ENCODE assay signal across 14 cellular contexts in genomic region chr20:10708342-10709185, GRCh38. TPM values are rescaled to one million over a fixed set of nuclear protein-coding genes. Genes with fewer than 3 reads are reported as not detected.
A peak's percentile ranks its signal among the peaks of the same experiment; 100 is the strongest.
DNase-seq lines count a peak whose midpoint lies in the region; ATAC-seq, FAIRE-seq and TF ChIP-seq lines count a peak whose summit lies in the region.
"Had no signal": no experiment of that assay in that cellular context is flagged by ENCODE, and none has a peak within 500 bp of the region (broad histone marks: within the 10 kb centered on the region; RNA-seq: fewer than 3 reads in every experiment).

No MANE protein-coding gene starts in this region.

- POLR2A ChIA-PET in IMR-90 (lab: Charles Lee; ENCODE audit: unreplicated experiment), result no interaction called here

- H2AK9ac ChIP-seq in IMR-90 (replicated peaks; ENCODE audit: low read depth, low read length, poor library complexity), result no peak overlapping the region

- peak overlapping the region; percentile 78 for H3K4ac ChIP-seq in IMR-90 (ENCODE audit: low read depth, low read length)

- CTCF ChIA-PET in IMR-90 (lab: Yijun Ruan, JAX), result no interaction called here
- CTCF ChIA-PET in activated CD8-positive, alpha-beta memory T cell treated with anti-CD3 and anti-CD28 coated beads, Interleukin-2, amount 10 ng/mL, durations not matched to agents 7 days and 5 days (lab: Charles Lee), result no interaction called here

- no peaks in the 10 kb centered on the region for H3K4me1 Mint-ChIP-seq in activated CD8-positive, alpha-beta memory T cell treated with anti-CD3 and anti-CD28 coated beads, Interleukin-2, amount 10 ng/mL, durations not matched to agents 7 days and 5 days
- H3K4me1 Mint-ChIP-seq in glutamatergic neuron (ENCODE audit: low read depth, unreplicated experiment), result peaks cover 10% of the 10 kb centered on the region
- H3K4me1 Mint-ChIP-seq: activated naive CD8-positive, alpha-beta T cell treated with anti-CD3 and anti-CD28 coated beads for 36 hours had no signal

- H4K5ac ChIP-seq in IMR-90 (ENCODE audit: low read depth, low read length), result peak overlapping the region; percentile 79

- H3K27me3 ChIP-seq in ACC112 (ENCODE audit: insufficient read depth, low read length) (no peaks in the 10 kb centered on the region), IMR-90 (ENCODE audit: control insufficient read depth, insufficient read depth, low read length) (no peaks in the 10 kb centered on the region), colonic mucosa (no peaks in the 10 kb centered on the region), left lung (no peaks in the 10 kb centered on the region)

- intact Hi-C loops in IMR-90 (cut with micrococcal nuclease), result no loop called here
- intact Hi-C loops in colonic mucosa (cut with DNase I), result loop anchor here (10.0 kb wide), 1 partner anchor 146 kb away; no protein-coding TSS in a partner anchor
- intact Hi-C loops in left lung (cut with DNase I), result no loop called here

- DNase-seq in IMR-90 (peak; percentile 85), colonic mucosa (no peak), left lung (no peak), GM19239 (ENCODE audit: insufficient read length, low spot score) (no peak), glutamatergic neuron (no peak)
- no peak for DNase-seq in activated CD8-positive, alpha-beta memory T cell treated with anti-CD3 and anti-CD28 coated beads, Interleukin-2, amount 10 ng/mL, durations not matched to agents 7 days and 5 days
- DNase-seq: activated CD4-positive, alpha-beta memory T cell treated with anti-CD3 and anti-CD28 coated beads for 36 hours; activated naive CD8-positive, alpha-beta T cell treated with anti-CD3 and anti-CD28 coated beads for 36 hours; left ventricle myocardium inferior; NCI-H774; psoas muscle had no signal

- H3K4me2 ChIP-seq in IMR-90 (ENCODE audit: low read depth, low read length), result peak overlapping the region; percentile 52

- H3K18ac ChIP-seq in IMR-90 (ENCODE audit: low read depth, low read length), result peak overlapping the region; percentile 90

- H3K9me3 ChIP-seq in IMR-90 (ENCODE audit: control insufficient read depth, insufficient read depth, low read length) (no peaks in the 10 kb centered on the region), colonic mucosa (no peaks in the 10 kb centered on the region), left lung (no peaks in the 10 kb centered on the region)
- H3K9me3 ChIP-seq: left ventricle myocardium inferior, psoas muscle had no signal

- H3K27ac Mint-ChIP-seq in activated CD8-positive, alpha-beta memory T cell treated with anti-CD3 and anti-CD28 coated beads, Interleukin-2, amount 10 ng/mL, durations not matched to agents 7 days and 5 days, result no peak overlapping the region
- no peak overlapping the region for H3K27ac Mint-ChIP-seq in glutamatergic neuron (ENCODE audit: unreplicated experiment)
- H3K27ac Mint-ChIP-seq: activated CD4-positive, alpha-beta memory T cell treated with anti-CD3 and anti-CD28 coated beads for 36 hours; activated naive CD8-positive, alpha-beta T cell treated with anti-CD3 and anti-CD28 coated beads for 36 hours had no signal

- FAIRE-seq in GM19239 (lab: Jason Lieb, UNC), result no peak

- no peaks in the 10 kb centered on the region for H3K36me3 Mint-ChIP-seq in activated CD8-positive, alpha-beta memory T cell treated with anti-CD3 and anti-CD28 coated beads, Interleukin-2, amount 10 ng/mL, durations not matched to agents 7 days and 5 days
- no peaks in the 10 kb centered on the region for H3K36me3 Mint-ChIP-seq in glutamatergic neuron (ENCODE audit: unreplicated experiment)
- H3K36me3 Mint-ChIP-seq: activated CD4-positive, alpha-beta memory T cell treated with anti-CD3 and anti-CD28 coated beads for 36 hours had no signal

- H2AFZ ChIP-seq in ACC112 (ENCODE audit: low read length, unreplicated experiment) (no peak overlapping the region), IMR-90 (replicated peaks; ENCODE audit: low read length, poor library complexity) (no peak overlapping the region)

- no peaks in the 10 kb centered on the region for H3K9me3 Mint-ChIP-seq in activated CD8-positive, alpha-beta memory T cell treated with anti-CD3 and anti-CD28 coated beads, Interleukin-2, amount 10 ng/mL, durations not matched to agents 7 days and 5 days (ENCODE audit: low read depth)
- no peaks in the 10 kb centered on the region for H3K9me3 Mint-ChIP-seq in glutamatergic neuron (ENCODE audit: unreplicated experiment)
- H3K9me3 Mint-ChIP-seq: activated naive CD8-positive, alpha-beta T cell treated with anti-CD3 and anti-CD28 coated beads for 36 hours had no signal

- H3K27me3 Mint-ChIP-seq in activated CD8-positive, alpha-beta memory T cell treated with anti-CD3 and anti-CD28 coated beads, Interleukin-2, amount 10 ng/mL, durations not matched to agents 7 days and 5 days, result peaks cover 5% of the 10 kb centered on the region
- H3K27me3 Mint-ChIP-seq in glutamatergic neuron (ENCODE audit: unreplicated experiment), result no peaks in the 10 kb centered on the region

- no peak for TF ChIP-seq CTCF in IMR-90 (conservative IDR thresholded peaks at IDR 0.05; ENCODE audit: low read depth, low read length)
- TF ChIP-seq CTCF in colonic mucosa (IDR thresholded peaks at IDR 0.05), result no peak
- no peak for TF ChIP-seq CTCF in left lung (IDR thresholded peaks at IDR 0.05)
- TF ChIP-seq CTCF in glutamatergic neuron (IDR thresholded peaks at IDR 0.05; ENCODE audit: partially characterized antibody, unreplicated experiment), result no peak

- H3K36me3 ChIP-seq in ACC112 (ENCODE audit: insufficient read depth, low read length), result no peaks in the 10 kb centered on the region
- H3K36me3 ChIP-seq in IMR-90 (ENCODE audit: control insufficient read depth, insufficient read depth, low read length), result no peaks in the 10 kb centered on the region
- no peaks in the 10 kb centered on the region for H3K36me3 ChIP-seq in colonic mucosa
- H3K36me3 ChIP-seq in left lung, result no peaks in the 10 kb centered on the region
- H3K36me3 ChIP-seq: left ventricle myocardium inferior had no signal

- H3K4me1 ChIP-seq in ACC112 (ENCODE audit: control insufficient read depth, insufficient read depth, low read length, unreplicated experiment) (peaks cover 20% of the 10 kb centered on the region), IMR-90 (ENCODE audit: control insufficient read depth, insufficient read depth, low read length) (peaks cover 10% of the 10 kb centered on the region), colonic mucosa (no peaks in the 10 kb centered on the region), left lung (peaks cover 0 to 4% of the 10 kb centered on the region in 2 donors)
- H3K4me1 ChIP-seq: left ventricle myocardium inferior, psoas muscle had no signal

- no peak overlapping the region for H3K23ac ChIP-seq in IMR-90 (ENCODE audit: low read depth, low read length)

- H3K4me3 ChIP-seq in ACC112 (ENCODE audit: low read depth, low read length) (no peak overlapping the region), IMR-90 (ENCODE audit: insufficient read depth, low read depth, low read length) (no peak overlapping the region), colonic mucosa (no peak overlapping the region), left lung (no peak overlapping the region)
- H3K4me3 ChIP-seq: left ventricle myocardium inferior, psoas muscle had no signal

- ATAC-seq in IMR-90 (ENCODE audit: low read depth), result peak; percentile 94
- ATAC-seq in left lung, result peak; percentile 25
- ATAC-seq in activated CD8-positive, alpha-beta memory T cell treated with anti-CD3 and anti-CD28 coated beads, Interleukin-2, amount 10 ng/mL, durations not matched to agents 7 days and 5 days, result no peak
- ATAC-seq in HG03045 (IDR thresholded peaks at IDR 0.05; ENCODE audit: unreplicated experiment), result no peak
- ATAC-seq: HCT116, psoas muscle had no signal

- peaks cover 15% of the 10 kb centered on the region for H3K9me1 ChIP-seq in IMR-90 (ENCODE audit: insufficient read depth, low read length)

- dilution Hi-C loops in IMR-90 (cut with HindIII; ENCODE audit: low sequenced_read_pairs, unreplicated experiment), result no loop called here

- peak overlapping the region; percentile 66 for H2AK5ac ChIP-seq in IMR-90 (ENCODE audit: low read depth, low read length)

- peak overlapping the region; percentile 84; the same call in 1 of the 2 replicates for H3K14ac ChIP-seq in IMR-90 (replicated peaks; ENCODE audit: low read depth, low read length)

- peak overlapping the region; percentile 82 for H2BK120ac ChIP-seq in IMR-90 (ENCODE audit: low read depth, low read length)

- WGBS in IMR-90 (ENCODE audit: extremely low coverage in 2 of 2, insufficient read length in 1 of 2), 2 experiments, result no CpG with 5 or more reads among the region's 7 CpGs

- H4K8ac ChIP-seq in IMR-90 (ENCODE audit: low read depth in 2 of 2, low read length in 2 of 2), result peak overlapping the region; percentile 9 to 74; a peak in 2 of 4 replicates

- TF ChIP-seq RAD21 in IMR-90 (IDR thresholded peaks at IDR 0.05; ENCODE audit: low read length), result no peak

- in situ Hi-C loops in IMR-90 (cut with MboI; ENCODE audit: low sequenced_read_pairs), result no loop called here

- peak overlapping the region; percentile 71 for H2BK5ac ChIP-seq in IMR-90 (ENCODE audit: low read depth, low read length, poor library complexity, severe bottlenecking)

- H4K20me1 ChIP-seq in IMR-90 (ENCODE audit: insufficient read depth, low read length), result no peaks in the 10 kb centered on the region

- H3K9ac ChIP-seq in IMR-90 (ENCODE audit: low read depth, low read length), result no peak overlapping the region
- peak overlapping the region in 1 of 2 donors; percentile 63 for H3K9ac ChIP-seq in colonic mucosa (ENCODE audit: low read depth in 2 of 2, low read length in 2 of 2)

- H3K79me2 ChIP-seq in ACC112 (ENCODE audit: control insufficient read depth, insufficient read depth, low read length, unreplicated experiment), result no peaks in the 10 kb centered on the region

- no peaks in the 10 kb centered on the region for H3K79me1 ChIP-seq in IMR-90 (ENCODE audit: low read depth in 1 of 2, low read length in 2 of 2)

- H2BK20ac ChIP-seq in IMR-90 (ENCODE audit: low read depth, low read length), result peak overlapping the region; percentile 80

- H3K27ac ChIP-seq in ACC112 (ENCODE audit: low read depth, low read length), result peak overlapping the region; percentile 68
- peak overlapping the region; percentile 67; the same call in 1 of the 2 replicates for H3K27ac ChIP-seq in IMR-90 (ENCODE audit: insufficient read depth, low read length)
- H3K27ac ChIP-seq in colonic mucosa, result peak overlapping the region; percentile 59
- H3K27ac ChIP-seq in left lung, result no peak overlapping the region
- H3K27ac ChIP-seq: left ventricle myocardium inferior, psoas muscle had no signal

- no peak overlapping the region for H3K4me3 Mint-ChIP-seq in activated CD8-positive, alpha-beta memory T cell treated with anti-CD3 and anti-CD28 coated beads, Interleukin-2, amount 10 ng/mL, durations not matched to agents 7 days and 5 days
- no peak overlapping the region for H3K4me3 Mint-ChIP-seq in glutamatergic neuron (ENCODE audit: unreplicated experiment)
- H3K4me3 Mint-ChIP-seq: activated CD4-positive, alpha-beta memory T cell treated with anti-CD3 and anti-CD28 coated beads for 36 hours; activated naive CD8-positive, alpha-beta T cell treated with anti-CD3 and anti-CD28 coated beads for 36 hours had no signal

- BruUV-seq in IMR-90 (replicated peaks; lab: Mats Ljungman, UMichigan), result no TSS peak

- no peak overlapping the region for H3K56ac ChIP-seq in IMR-90 (ENCODE audit: extremely low read depth, insufficient read depth, low read length)

- H2BK15ac ChIP-seq in IMR-90 (ENCODE audit: low read depth, low read length), result peak overlapping the region; percentile 51; the same call in 1 of the 3 replicates

- peak overlapping the region; percentile 24; the same call in 1 of the 2 replicates for H4K91ac ChIP-seq in IMR-90 (ENCODE audit: insufficient read depth, low read depth, low read length)

- TF ChIP-seq POLR2A in IMR-90 (IDR thresholded peaks at IDR 0.05; ENCODE audit: low read depth, low read length), result no peak

RNA-seq across cellular contexts. Expression of gene JAG1, which starts 34.8 kb away (rescaled TPM):
- total RNA-seq in IMR-90 (2012; rRNA removed) (19.4 and 22.6 TPM in 2 replicates), colonic mucosa (100 to 1,000 TPM in 1 of 2 donors, 10 to 100 TPM in 1; 66.5 to 102 TPM), left lung (10 to 100 TPM; 31.2 to 65.0 TPM), glutamatergic neuron (ENCODE audit: unreplicated experiment) (11.4 TPM)
- 9.4 and 10.2 TPM in 2 replicates for polyA plus RNA-seq in IMR-90 (2012; rRNA removed)
- 6.4 and 9.4 TPM in 2 replicates for polyA plus RNA-seq in IMR-90 (2012; cell fraction: cytosol; rRNA removed)
- 32.3 and 70.8 TPM in 2 replicates for polyA plus RNA-seq in IMR-90 (2012; cell fraction: nucleus; rRNA removed; ENCODE audit: low replicate concordance)
- total RNA-seq in activated CD8-positive, alpha-beta memory T cell treated with anti-CD3 and anti-CD28 coated beads, Interleukin-2, amount 10 ng/mL, durations not matched to agents 7 days and 5 days, result under 1 TPM; 0.15 to 0.54 TPM

Comparison
In these comparisons a context has a peak if more than half of its experiments do, and no peak if none do; other contexts are left out.
1. H3K27ac ChIP-seq: peak in ACC112 (single experiment), IMR-90 (single experiment) and colonic mucosa (single experiment); none in left lung (0 of 2).
2. ATAC-seq: peak in IMR-90 (single experiment) and left lung (single experiment); none in activated CD8-positive, alpha-beta memory T cell treated with anti-CD3 and anti-CD28 coated beads, Interleukin-2, amount 10 ng/mL, durations not matched to agents 7 days and 5 days (single experiment) and HG03045 (single experiment).